In the genomic region with DNA sequence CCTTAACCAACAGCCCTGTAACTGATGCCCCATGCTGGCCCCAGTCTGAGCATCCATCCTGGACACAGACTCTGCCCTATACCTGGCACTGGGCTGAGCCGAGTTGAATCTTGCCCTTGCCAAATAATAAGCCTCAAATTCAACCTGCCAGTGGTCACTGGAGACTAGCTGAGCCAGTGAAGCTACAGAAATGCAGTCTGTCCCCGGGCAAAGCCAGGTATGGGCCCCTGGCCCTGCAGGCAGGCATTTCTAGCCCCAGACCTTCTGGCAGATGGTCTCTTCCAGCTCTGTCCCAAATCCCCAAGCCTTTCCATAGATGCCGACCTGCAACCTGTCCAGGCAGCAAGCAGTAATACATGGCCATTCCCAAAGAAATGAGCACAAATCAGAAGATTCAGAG, we compare ENCODE assay signal across 18 cellular contexts. TPM values are rescaled to one million over a fixed set of nuclear protein-coding genes. Genes with fewer than 3 reads are reported as not detected.
DNase-seq lines count a peak whose midpoint lies in the region; ATAC-seq and TF ChIP-seq lines count a peak whose summit lies in the region.
"Had no signal": no experiment of that assay in that cellular context is flagged by ENCODE, and none has a peak within 500 bp of the region (broad histone marks: within the 10 kb centered on the region; RNA-seq: fewer than 3 reads in every experiment).

No MANE protein-coding gene starts in this region.

- H3K27ac Mint-ChIP-seq in CD4-positive, CD25-positive, alpha-beta regulatory T cell = peak overlapping the region in 2 of 3 donors; percentile 23 to 38
- H3K27ac Mint-ChIP-seq: CD4-positive, alpha-beta T cell had no signal

- H3K27me3 ChIP-seq in CD4-positive, CD25-positive, alpha-beta regulatory T cell (ENCODE audit: control insufficient read depth, insufficient read depth, low read length) = no peaks in the 10 kb centered on the region
- H3K27me3 ChIP-seq in Loucy (ENCODE audit: insufficient read depth, low read length, poor library complexity, severe bottlenecking) (no peaks in the 10 kb centered on the region), neutrophil (no peaks in the 10 kb centered on the region)

- peak overlapping the region; percentile 13 for H3K9ac ChIP-seq in Loucy (ENCODE audit: low read depth, low read length, poor library complexity, severe bottlenecking)
- H3K9ac ChIP-seq: GM23248 had no signal

- H3K9me2 ChIP-seq in Loucy (replicated peaks; ENCODE audit: low read depth, low read length) = no peaks in the 10 kb centered on the region

- ATAC-seq in CD4-positive, CD25-positive, alpha-beta regulatory T cell (ENCODE audit: low read depth in 2 of 2) = no peak
- ATAC-seq in GM18861 (IDR thresholded peaks at IDR 0.05; ENCODE audit: unreplicated experiment) = no peak

- peaks cover 33% of the 10 kb centered on the region for H3K36me3 Mint-ChIP-seq in CD4-positive, CD25-positive, alpha-beta regulatory T cell

- peaks cover 12% of the 10 kb centered on the region; the same call in 1 of the 2 replicates for H3K79me2 ChIP-seq in Loucy (ENCODE audit: insufficient read depth, low read length)

- TF ChIP-seq CTCF in Loucy (conservative IDR thresholded peaks at IDR 0.05; ENCODE audit: low read length) (no peak), neutrophil (IDR thresholded peaks at IDR 0.05) (no peak)

- no peak for DNase-seq in CD4-positive, CD25-positive, alpha-beta regulatory T cell
- DNase-seq in cerebellar cortex (ENCODE audit: low spot score) (peak; percentile 65), NCI-H345 (lab: John Stamatoyannopoulos, UW) (no peak), NCI-H1694 treated with DMSO at 0.1 percent for 48 hours (lab: John Stamatoyannopoulos, UW) (no peak), KBM-7 (no peak)
- DNase-seq: CD4-positive, alpha-beta T cell; CD8-positive, alpha-beta memory T cell; DMS 273 treated with DMSO at 0.1 percent for 48 hours; DMS79; EL; GF-D8; GM23248; H7; HCEC 1CT had no signal

- H3K36me3 ChIP-seq in CD4-positive, CD25-positive, alpha-beta regulatory T cell (ENCODE audit: control insufficient read depth, insufficient read depth, low read length) = peaks cover 6% of the 10 kb centered on the region
- H3K36me3 ChIP-seq in Loucy (ENCODE audit: insufficient read depth, low read length) (no peaks in the 10 kb centered on the region), neutrophil (peaks cover 7% of the 10 kb centered on the region)

- H3K4me3 ChIP-seq in CD4-positive, CD25-positive, alpha-beta regulatory T cell (ENCODE audit: low read depth, low read length) = no peak overlapping the region
- H3K4me3 ChIP-seq in Loucy (ENCODE audit: low read length, poor library complexity, severe bottlenecking) = no peak overlapping the region
- no peak overlapping the region for H3K4me3 ChIP-seq in neutrophil (ENCODE audit: low read depth in 1 of 2, low read length in 1 of 2)
- H3K4me3 ChIP-seq: GM23248 had no signal

- no peaks in the 10 kb centered on the region for H3K9me3 ChIP-seq in CD4-positive, CD25-positive, alpha-beta regulatory T cell (ENCODE audit: control insufficient read depth in 2 of 2, low read length in 2 of 2)
- H3K9me3 ChIP-seq in Loucy (ENCODE audit: insufficient read depth, low read depth, low read length) = no peaks in the 10 kb centered on the region
- no peaks in the 10 kb centered on the region for H3K9me3 ChIP-seq in neutrophil

- in situ Hi-C loops in KBM-7 (cut with MboI; ENCODE audit: low pct_unique_long_range_greater_than_20kb, low sequenced_read_pairs) = loop anchor here (25.0 kb wide), 1 partner anchor 417 kb away; no protein-coding TSS in a partner anchor

- peak overlapping the region; percentile 53 for H3K4me2 ChIP-seq in Loucy (ENCODE audit: low read depth, low read length, poor library complexity, severe bottlenecking)

- H3K4me1 ChIP-seq in CD4-positive, CD25-positive, alpha-beta regulatory T cell (ENCODE audit: control insufficient read depth, insufficient read depth, low read length, poor library complexity, severe bottlenecking) = peaks cover 20% of the 10 kb centered on the region
- peaks cover 63% of the 10 kb centered on the region for H3K4me1 ChIP-seq in Loucy (ENCODE audit: insufficient read depth, low read length, poor library complexity, severe bottlenecking)
- H3K4me1 ChIP-seq in neutrophil (ENCODE audit: control insufficient read depth in 1 of 2, insufficient read depth in 1 of 2, low read depth in 1 of 2, low read length in 1 of 2) = peaks cover 83 to 88% of the 10 kb centered on the region in 2 experiments

- no peaks in the 10 kb centered on the region for H4K20me1 ChIP-seq in Loucy (ENCODE audit: insufficient read depth, low read length, poor library complexity, severe bottlenecking)

- H3K27ac ChIP-seq in CD4-positive, CD25-positive, alpha-beta regulatory T cell (ENCODE audit: insufficient read depth, low read length, poor library complexity, severe bottlenecking) = no peak overlapping the region
- peak overlapping the region; percentile 89 for H3K27ac ChIP-seq in neutrophil
- H3K27ac ChIP-seq: C4-2B, GM23248 had no signal

- peaks cover 3% of the 10 kb centered on the region for H3K27me3 Mint-ChIP-seq in CD4-positive, CD25-positive, alpha-beta regulatory T cell
- H3K27me3 Mint-ChIP-seq: CD4-positive, alpha-beta T cell; CD8-positive, alpha-beta memory T cell had no signal

- no peak overlapping the region for H2AFZ ChIP-seq in Loucy (ENCODE audit: low read length)
- H2AFZ ChIP-seq: GM23248 had no signal

- peaks cover 8 to 57% (median 31%) of the 10 kb centered on the region in 4 donors for H3K4me1 Mint-ChIP-seq in CD4-positive, CD25-positive, alpha-beta regulatory T cell

- H3K9me3 Mint-ChIP-seq in CD4-positive, CD25-positive, alpha-beta regulatory T cell = no peaks in the 10 kb centered on the region
- H3K9me3 Mint-ChIP-seq: CD4-positive, alpha-beta T cell; CD8-positive, alpha-beta memory T cell had no signal

- no peaks in the 10 kb centered on the region for H3F3A ChIP-seq in Loucy (ENCODE audit: low read depth)

- no peak overlapping the region for H3K4me3 Mint-ChIP-seq in CD4-positive, CD25-positive, alpha-beta regulatory T cell
- H3K4me3 Mint-ChIP-seq: CD4-positive, alpha-beta T cell had no signal

RNA-seq across cellular contexts. Expression of a gene that starts 4.7 kb away (rescaled TPM):
- total RNA-seq in CD4-positive, CD25-positive, alpha-beta regulatory T cell = 14.7 TPM
- polyA plus RNA-seq in CD4-positive, CD25-positive, alpha-beta regulatory T cell = 1 to 10 TPM; 3.8 to 8.0 (median 5.0) TPM
